25 cellular contexts compared by ENCODE assay signal in genomic region chr15:29133321-29133720, GRCh38.
DNase-seq lines count a peak whose midpoint lies in the region; ATAC-seq, FAIRE-seq and TF ChIP-seq lines count a peak whose summit lies in the region.
"Had no signal": no experiment of that assay in that cellular context is flagged by ENCODE, and none has a peak within 500 bp of the region (broad histone marks: within the 10 kb centered on the region; RNA-seq: fewer than 3 reads in every experiment).

No MANE protein-coding gene starts in this region.

- H2BK15ac ChIP-seq in H1 (ENCODE audit: low read length): no peak overlapping the region
- no peak overlapping the region for H2BK15ac ChIP-seq in neuronal stem cell (ENCODE audit: low read length)

- no peaks in the 10 kb centered on the region for H3K79me1 ChIP-seq in H1 (ENCODE audit: low read depth, low read length)
- peaks cover 1% of the 10 kb centered on the region for H3K79me1 ChIP-seq in neuronal stem cell (ENCODE audit: low read depth, low read length)

- no peak overlapping the region for H3K9ac ChIP-seq in H1 (replicated peaks in 1 of 4; ENCODE audit: extremely low read depth in 1 of 4, low read depth in 3 of 4, low read length in 3 of 4)
- no peak overlapping the region for H3K9ac ChIP-seq in neuronal stem cell (ENCODE audit: low read depth, low read length, poor library complexity)
- H3K9ac ChIP-seq: BLaER1 had no signal

- H2BK20ac ChIP-seq in H1 (ENCODE audit: low read length): no peak overlapping the region

- H3K27me3 ChIP-seq in left ventricle myocardium inferior (ENCODE audit: low read depth): peaks cover 42% of the 10 kb centered on the region
- H3K27me3 ChIP-seq in H1 (replicated peaks in 1 of 4; ENCODE audit: control insufficient read depth in 3 of 4, extremely low read depth in 1 of 4, insufficient read depth in 3 of 4, low read length in 3 of 4): no peaks in the 10 kb centered on the region
- H3K27me3 ChIP-seq in neuronal stem cell (ENCODE audit: control insufficient read depth in 3 of 3, insufficient read depth in 3 of 3, low read depth in 1 of 3, low read length in 3 of 3): peaks cover 0 to 6% (median 0%) of the 10 kb centered on the region in 3 experiments
- H3K27me3 ChIP-seq: BLaER1 had no signal

- TF ChIP-seq EP300 in H1 (IDR thresholded peaks at IDR 0.05; ENCODE audit: borderline replicate concordance in 1 of 2, low read depth in 2 of 2, low read length in 2 of 2): no peak

- H2AFZ ChIP-seq in H1 (ENCODE audit: low read length) (no peak overlapping the region), neuronal stem cell (ENCODE audit: low read length) (no peak overlapping the region)
- H2AFZ ChIP-seq: PC-9 had no signal

- H3K4me3 Mint-ChIP-seq in stimulated activated naive B cell treated with anti-CD40 and anti-IgM and Interleukin-4, amounts not matched to agents 10 μg/mL and 1 μg/mL and 100 μg/mL, for 72 hours: no peak overlapping the region
- H3K4me3 Mint-ChIP-seq: CD4-positive, alpha-beta T cell had no signal

- no peaks in the 10 kb centered on the region for H3K4me1 Mint-ChIP-seq in stimulated activated naive B cell treated with anti-CD40 and anti-IgM and Interleukin-4, amounts not matched to agents 10 μg/mL and 1 μg/mL and 100 μg/mL, for 72 hours

- H3K14ac ChIP-seq in H1 (ENCODE audit: insufficient read length) (no peak overlapping the region), neuronal stem cell (ENCODE audit: low read length) (no peak overlapping the region)

- H4K5ac ChIP-seq in H1 (ENCODE audit: insufficient read length, low read depth, low read length): no peak overlapping the region

- H3K23ac ChIP-seq in H1 (ENCODE audit: insufficient read length) (no peak overlapping the region), neuronal stem cell (ENCODE audit: low read depth, low read length, poor library complexity) (no peak overlapping the region)

- no peak for ATAC-seq in Right ventricle myocardium superior (ENCODE audit: poor library complexity)
- no peak for ATAC-seq in stimulated activated naive B cell treated with anti-CD40 and anti-IgM and Interleukin-4, amounts not matched to agents 10 μg/mL and 1 μg/mL and 100 μg/mL, for 72 hours (replicated peaks)
- ATAC-seq: K562 had no signal

- no peak for FAIRE-seq in H1 (lab: Jason Lieb, UNC)
- FAIRE-seq: A204.1, D721Med, GM19239, HTR-8/SVneo, K562 had no signal

- H2BK120ac ChIP-seq in H1 (replicated peaks; ENCODE audit: low read depth, low read length) (no peak overlapping the region), neuronal stem cell (ENCODE audit: low read depth, low read length) (no peak overlapping the region)

- H4K20me1 ChIP-seq in H1 (replicated peaks in 1 of 2; ENCODE audit: control insufficient read depth in 1 of 2, insufficient read depth in 2 of 2, low read length in 2 of 2): peaks cover 0 to under 1% of the 10 kb centered on the region in 2 experiments
- H4K20me1 ChIP-seq: BLaER1 had no signal

- H3K4me3 ChIP-seq in left ventricle myocardium inferior: no peak overlapping the region
- no peak overlapping the region for H3K4me3 ChIP-seq in H1 (ENCODE audit: extremely low read depth in 1 of 4, insufficient read depth in 2 of 4, low read depth in 3 of 4, low read length in 4 of 4)
- H3K4me3 ChIP-seq in neuronal stem cell (ENCODE audit: low read length in 2 of 2): no peak overlapping the region
- H3K4me3 ChIP-seq: BLaER1, K562, PC-9 had no signal

- H4K91ac ChIP-seq in H1 (replicated peaks; ENCODE audit: insufficient read length, low read length): no peak overlapping the region
- H4K91ac ChIP-seq in neuronal stem cell (ENCODE audit: low read depth, low read length, poor library complexity): no peak overlapping the region

- no peaks in the 10 kb centered on the region for H3K36me3 Mint-ChIP-seq in stimulated activated naive B cell treated with anti-CD40 and anti-IgM and Interleukin-4, amounts not matched to agents 10 μg/mL and 1 μg/mL and 100 μg/mL, for 72 hours

- no peaks in the 10 kb centered on the region for H3K9me3 ChIP-seq in left ventricle myocardium inferior (replicated peaks)
- H3K9me3 ChIP-seq in H1 (ENCODE audit: insufficient read depth in 2 of 2, low read depth in 1 of 2, low read length in 1 of 2): no peaks in the 10 kb centered on the region
- no peaks in the 10 kb centered on the region for H3K9me3 ChIP-seq in neuronal stem cell (replicated peaks in 1 of 2; ENCODE audit: control insufficient read depth in 2 of 2, insufficient read depth in 1 of 2, low read depth in 1 of 2, low read length in 2 of 2)
- H3K9me3 ChIP-seq: BLaER1 had no signal

- H3K4me2 ChIP-seq in H1 (ENCODE audit: insufficient read depth in 1 of 2, low read depth in 2 of 2, low read length in 2 of 2) (no peak overlapping the region), neuronal stem cell (ENCODE audit: insufficient read depth, low read length, poor library complexity, severe bottlenecking) (no peak overlapping the region)
- H3K4me2 ChIP-seq: BLaER1, PC-9 had no signal

- TF ChIP-seq CTCF in left ventricle myocardium inferior (IDR thresholded peaks at IDR 0.05; ENCODE audit: borderline replicate concordance) (no peak), H1 (IDR thresholded peaks at IDR 0.05; ENCODE audit: control extremely low read depth in 1 of 3, insufficient read depth in 1 of 3, low read depth in 1 of 3, low read length in 3 of 3) (no peak)

- H2BK5ac ChIP-seq in H1 (ENCODE audit: low read depth, low read length) (no peak overlapping the region; the same call in 1 of the 2 replicates), neuronal stem cell (ENCODE audit: low read length) (no peak overlapping the region)

- DNase-seq in Right ventricle myocardium superior (peak; percentile 30), left ventricle myocardium inferior (no peak), H1 (ENCODE audit: low read depth in 1 of 2, low spot score in 2 of 2) (no peak), neuronal stem cell (ENCODE audit: low spot score) (no peak), GM19240 (ENCODE audit: insufficient read length, low spot score) (no peak)
- DNase-seq in stimulated activated naive B cell treated with anti-CD40 and anti-IgM and Interleukin-4, amounts not matched to agents 10 μg/mL and 1 μg/mL and 100 μg/mL, for 72 hours: no peak
- no peak for DNase-seq in activated CD4-positive, alpha-beta T cell treated with anti-CD3 and anti-CD28 coated beads, Interleukin-2, amount 50 U/mL, for 48 hours
- DNase-seq: Kasumi-1; MV-4-11; NCI-H1105; NCI-H1436 treated with DMSO at 0.1 percent for 48 hours; NCI-H1930; NCI-H2107; NCI-H524 treated with DMSO at 0.1 percent for 48 hours; NCI-H774; NK-92 treated with Interleukin-12 subunit alpha and Interleukin-12 subunit beta, amount 100 ng/mL, for 24 hours; PC-9; SHP77 treated with DMSO at 0.1 percent for 48 hours had no signal

- H3K27ac ChIP-seq in left ventricle myocardium inferior (replicated peaks): no peak overlapping the region
- H3K27ac ChIP-seq in H1 (ENCODE audit: low read depth, low read length): no peak overlapping the region
- H3K27ac ChIP-seq in neuronal stem cell (replicated peaks; ENCODE audit: low read length): no peak overlapping the region
- H3K27ac ChIP-seq: BLaER1, PC-9 had no signal

- H3K4me1 ChIP-seq in left ventricle myocardium inferior (no peaks in the 10 kb centered on the region), H1 (replicated peaks in 1 of 4; ENCODE audit: control insufficient read depth in 3 of 4, insufficient read depth in 4 of 4, low read length in 3 of 4) (peaks cover 0 to 3% (median under 1%) of the 10 kb centered on the region in 4 experiments; a peak in 4 of 7 replicates), neuronal stem cell (ENCODE audit: control insufficient read depth in 2 of 2, insufficient read depth in 1 of 2, low read depth in 1 of 2, low read length in 2 of 2) (peaks cover 5 to 9% of the 10 kb centered on the region in 2 donors)

- WGBS in H1 (ENCODE audit: extremely low coverage in 1 of 2, insufficient coverage in 1 of 2, insufficient read length in 1 of 2, insufficient replicate concordance in 2 of 2, low coverage in 1 of 2, low lambda C conversion rate in 2 of 2, missing lambda C conversion rate in 1 of 2), 2 experiments: 82% methylated on average over 8 of the region's 8 CpGs; no CpG with 5 or more reads in 1 of the 2 experiments
- WGBS in neuronal stem cell (ENCODE audit: extremely low coverage in 2 of 2, insufficient read length in 2 of 2, insufficient replicate concordance in 1 of 2), 2 donors: no CpG with 5 or more reads among the region's 8 CpGs

- peaks cover under 1% of the 10 kb centered on the region; the same call in 1 of the 2 replicates for H3K23me2 ChIP-seq in H1 (ENCODE audit: low read depth, low read length)

- no peak overlapping the region for H2AK5ac ChIP-seq in H1 (ENCODE audit: low read depth, low read length)
- no peak overlapping the region for H2AK5ac ChIP-seq in neuronal stem cell (ENCODE audit: low read depth, low read length)

- no peak for TF ChIP-seq POLR2A in H1 (IDR thresholded peaks at IDR 0.05; ENCODE audit: control extremely low read depth in 1 of 2, low read depth in 2 of 2, low read length in 2 of 2)

- H3K18ac ChIP-seq in H1 (ENCODE audit: extremely low read depth, low read length) (no peak overlapping the region), neuronal stem cell (ENCODE audit: low read length) (peak overlapping the region; percentile 3)

- peaks cover 0 to 16% of the 10 kb centered on the region in 2 donors for H3K27me3 Mint-ChIP-seq in stimulated activated naive B cell treated with anti-CD40 and anti-IgM and Interleukin-4, amounts not matched to agents 10 μg/mL and 1 μg/mL and 100 μg/mL, for 72 hours

- no peak overlapping the region for H3K56ac ChIP-seq in H1 (replicated peaks; ENCODE audit: insufficient read length, low read depth, low read length)

- H3K36me3 ChIP-seq in left ventricle myocardium inferior (no peaks in the 10 kb centered on the region), H1 (ENCODE audit: control insufficient read depth in 2 of 4, insufficient read depth in 4 of 4, low read length in 3 of 4) (no peaks in the 10 kb centered on the region), neuronal stem cell (replicated peaks in 1 of 2; ENCODE audit: control insufficient read depth in 2 of 2, insufficient read depth in 2 of 2, low read length in 2 of 2) (no peaks in the 10 kb centered on the region)
- H3K36me3 ChIP-seq: BLaER1 had no signal

- CTCF ChIA-PET in H1 (lab: Charles Lee; ENCODE audit: partially characterized antibody): interaction anchor here (1.4 kb wide), 1 partner anchor 11 kb away, joined by 3 read pairs; no protein-coding TSS in a partner anchor

- H4K8ac ChIP-seq in H1 (ENCODE audit: extremely low read depth, insufficient read depth, low read length): 0 out of 2 replicates have a peak overlapping the region, but pooled peaks have one; percentile 16
- no peak overlapping the region for H4K8ac ChIP-seq in neuronal stem cell (ENCODE audit: low read depth, low read length)

- no peak for TF ChIP-seq RAD21 in H1 (IDR thresholded peaks at IDR 0.05 in 1 of 2, conservative IDR thresholded peaks at IDR 0.05 in 1 of 2; ENCODE audit: low read depth in 2 of 2, low read length in 2 of 2)

- POLR2A ChIA-PET in H1 (lab: Charles Lee; ENCODE audit: partially characterized antibody): no interaction called here

- H2BK12ac ChIP-seq in H1 (ENCODE audit: low read depth, low read length): no peak overlapping the region
- no peak overlapping the region for H2BK12ac ChIP-seq in neuronal stem cell (ENCODE audit: low read length)

- H3K9me3 Mint-ChIP-seq in stimulated activated naive B cell treated with anti-CD40 and anti-IgM and Interleukin-4, amounts not matched to agents 10 μg/mL and 1 μg/mL and 100 μg/mL, for 72 hours: peaks cover 0 to 1% of the 10 kb centered on the region in 2 donors
- H3K9me3 Mint-ChIP-seq: CD4-positive, alpha-beta T cell had no signal

- intact Hi-C loops in Right ventricle myocardium superior (cut with DNase I) (no loop called here), left ventricle myocardium inferior (cut with micrococcal nuclease) (no loop called here)

- no peak overlapping the region for H3K27ac Mint-ChIP-seq in stimulated activated naive B cell treated with anti-CD40 and anti-IgM and Interleukin-4, amounts not matched to agents 10 μg/mL and 1 μg/mL and 100 μg/mL, for 72 hours
- H3K27ac Mint-ChIP-seq: CD4-positive, alpha-beta T cell had no signal

- no peaks in the 10 kb centered on the region for H3K79me2 ChIP-seq in H1 (ENCODE audit: control insufficient read depth in 1 of 2, insufficient read depth in 2 of 2, low read length in 2 of 2)

- H3K4ac ChIP-seq in H1 (replicated peaks; ENCODE audit: insufficient read length, low read depth, low read length) (no peak overlapping the region), neuronal stem cell (ENCODE audit: low read length) (no peak overlapping the region)
